In genomic region chr3:55408193-55408826, GRCh38 we compare ENCODE assay signal across 31 cellular contexts.
"Had no signal": no experiment of that assay in that cellular context is flagged by ENCODE, and none has a peak within 500 bp of the region (broad histone marks: within the 10 kb centered on the region; RNA-seq: fewer than 3 reads in every experiment).

No MANE protein-coding gene starts in this region.

- H3K9ac ChIP-seq: neural progenitor cell, parathyroid adenoma had no signal

- H3K9me3 ChIP-seq: testis, upper lobe of right lung, vagina had no signal

- H3K36me3 Mint-ChIP-seq: mesothelial cell of epicardium; naive thymus-derived CD4-positive, alpha-beta T cell; stimulated activated effector memory CD8-positive, alpha-beta T cell treated with anti-CD3 and anti-CD28 coated beads, Interleukin-12 subunit alpha, Interleukin-12 subunit beta, amount 100 ng/mL, for 72 hours had no signal

- H3K4me3 ChIP-seq: dorsolateral prefrontal cortex, gastroesophageal sphincter, heart left ventricle, hepatocyte, lower lobe of right lung, neural progenitor cell, right atrium auricular region, testis, tibial artery, upper lobe of right lung, vagina had no signal

- H3K4me2 ChIP-seq: hepatocyte, neural progenitor cell had no signal

- H3K79me2 ChIP-seq: hepatocyte, parathyroid adenoma had no signal

- H3K27ac ChIP-seq: dorsolateral prefrontal cortex, epithelial cell of prostate, gastroesophageal sphincter, heart left ventricle, hepatocyte, lower lobe of right lung, neural progenitor cell, parathyroid adenoma, right atrium auricular region, testis, tibial artery, upper lobe of right lung, vagina had no signal

- H3K9me3 Mint-ChIP-seq: stimulated activated effector memory CD8-positive, alpha-beta T cell treated with anti-CD3 and anti-CD28 coated beads, Interleukin-12 subunit alpha, Interleukin-12 subunit beta, amount 100 ng/mL, for 72 hours had no signal

- H3K36me3 ChIP-seq: gastroesophageal sphincter, heart left ventricle, lower lobe of right lung, neural progenitor cell, right atrium auricular region, tibial artery, upper lobe of right lung, vagina had no signal

- H3K4me3 Mint-ChIP-seq: endodermal cell; mesothelial cell of epicardium; naive thymus-derived CD4-positive, alpha-beta T cell; nephron; neural progenitor cell; stimulated activated effector memory CD8-positive, alpha-beta T cell treated with anti-CD3 and anti-CD28 coated beads, Interleukin-12 subunit alpha, Interleukin-12 subunit beta, amount 100 ng/mL, for 72 hours had no signal

- H2AFZ ChIP-seq: hepatocyte, neural progenitor cell, parathyroid adenoma had no signal

- H3K27ac Mint-ChIP-seq: endodermal cell; mesothelial cell of epicardium; naive thymus-derived CD4-positive, alpha-beta T cell; nephron; neural progenitor cell; progenitor cell of endocrine pancreas; stimulated activated effector memory CD8-positive, alpha-beta T cell treated with anti-CD3 and anti-CD28 coated beads, Interleukin-12 subunit alpha, Interleukin-12 subunit beta, amount 100 ng/mL, for 72 hours had no signal

- DNase-seq: cerebellar nuclear complex; dorsolateral prefrontal cortex; effector CD8-positive, alpha-beta T cell; endodermal cell; foreskin fibroblast; heart left ventricle; kidney glomerular epithelial cell; left ventricle myocardium superior; lower lobe of right lung; mesenchymal stem cell; naive thymus-derived CD4-positive, alpha-beta T cell; stimulated activated CD4-positive, alpha-beta T cell treated with anti-CD3 and anti-CD28 coated beads, Interleukin-2, amount 100 ng/mL, for 24 hours; stimulated activated CD4-positive, alpha-beta T cell treated with anti-CD3 and anti-CD28 coated beads, Interleukin-4, amount 100 ng/mL, for 24 hours; stimulated activated naive CD8-positive, alpha-beta T cell treated with anti-CD3 and anti-CD28 coated beads, Interleukin-15, Interleukin-2, amounts not matched to agents 100 U/mL and 50 U/mL, for 24 hours; substantia nigra; testis; tibial artery; upper lobe of right lung had no signal

- H3K27me3 Mint-ChIP-seq: naive thymus-derived CD4-positive, alpha-beta T cell had no signal

- ATAC-seq: esophagus mucosa; gastroesophageal sphincter; heart left ventricle; left ventricle myocardium superior; lower lobe of right lung; naive thymus-derived CD4-positive, alpha-beta T cell; sciatic nerve; stimulated activated effector memory CD8-positive, alpha-beta T cell treated with anti-CD3 and anti-CD28 coated beads, Interleukin-12 subunit alpha, Interleukin-12 subunit beta, amount 100 ng/mL, for 72 hours; stimulated activated naive CD8-positive, alpha-beta T cell treated with anti-CD3 and anti-CD28 coated beads, Interleukin-15, Interleukin-2, amounts not matched to agents 100 U/mL and 50 U/mL, for 24 hours; upper lobe of right lung had no signal

- H3K4me1 Mint-ChIP-seq: naive thymus-derived CD4-positive, alpha-beta T cell; stimulated activated effector memory CD8-positive, alpha-beta T cell treated with anti-CD3 and anti-CD28 coated beads, Interleukin-12 subunit alpha, Interleukin-12 subunit beta, amount 100 ng/mL, for 72 hours had no signal

- H3K27me3 ChIP-seq: gastroesophageal sphincter, hepatocyte, neural progenitor cell, right atrium auricular region, testis, tibial artery, upper lobe of right lung, vagina had no signal

- H3K4me1 ChIP-seq: gastroesophageal sphincter, heart left ventricle, lower lobe of right lung, neural progenitor cell, parathyroid adenoma, right atrium auricular region, testis, tibial artery, upper lobe of right lung, vagina had no signal
